Comparison of ENCODE assay signal across 2 cellular contexts in genomic region chr10:132515811-132516726, GRCh38.
TF ChIP-seq lines count a peak whose summit lies in the region.

No MANE protein-coding gene starts in this region.

TF ChIP-seq in GM23338, 12 proteins besides CTCF, POLR2A, EP300 and RAD21 (continued from another document):
- TF ChIP-seq STAT1 (IDR thresholded peaks at IDR 0.05; ENCODE audit: unreplicated experiment): no peak
- no peak for TF ChIP-seq CREB1 (CRISPR knock-in tag; IDR thresholded peaks at IDR 0.05; ENCODE audit: low read depth)
- no peak for TF ChIP-seq ZNF114 (CRISPR knock-in tag; IDR thresholded peaks at IDR 0.05)
- TF ChIP-seq POLR2AphosphoS5 (IDR thresholded peaks at IDR 0.05; ENCODE audit: low read depth): no peak
- TF ChIP-seq NANOG (IDR thresholded peaks at IDR 0.05; ENCODE audit: borderline replicate concordance): no peak
- no peak for TF ChIP-seq REST (IDR thresholded peaks at IDR 0.05; ENCODE audit: unreplicated experiment)
TF ChIP-seq in GM23338: peak in this region for 0.

TF ChIP-seq in WTC11, 78 proteins besides CTCF, POLR2A, EP300 and RAD21 (continued from another document):
- TF ChIP-seq ZNF671 (CRISPR knock-in tag; IDR thresholded peaks at IDR 0.05): no peak
TF ChIP-seq in WTC11: peak in this region for 0.
